ENCODE assay signal across 20 cellular contexts in genomic region chr1:72288886-72289285, GRCh38. TPM values are rescaled to one million over a fixed set of nuclear protein-coding genes. Genes with fewer than 3 reads are reported as not detected.
"Had no signal": no experiment of that assay in that cellular context is flagged by ENCODE, and none has a peak within 500 bp of the region (broad histone marks: within the 10 kb centered on the region; RNA-seq: fewer than 3 reads in every experiment).

No MANE protein-coding gene starts in this region.

- H3K4me3 ChIP-seq: cardiac muscle cell, esophagus squamous epithelium, heart right ventricle, pancreas, sigmoid colon, stomach, testis had no signal

- H3K36me3 Mint-ChIP-seq: activated naive CD8-positive, alpha-beta T cell; naive thymus-derived CD8-positive, alpha-beta T cell; stimulated activated effector memory CD8-positive, alpha-beta T cell treated with anti-CD3 and anti-CD28 coated beads, Interleukin-12 subunit alpha, Interleukin-12 subunit beta, amount 100 ng/mL, for 72 hours; type B pancreatic cell had no signal

- ATAC-seq: activated CD4-positive, alpha-beta T cell treated with anti-CD3 and anti-CD28 coated beads for 36 hours; effector memory CD8-positive, alpha-beta T cell; heart right ventricle; naive thymus-derived CD8-positive, alpha-beta T cell; pancreas; stimulated activated effector memory CD8-positive, alpha-beta T cell treated with anti-CD3 and anti-CD28 coated beads, Interleukin-12 subunit alpha, Interleukin-12 subunit beta, amount 100 ng/mL, for 72 hours had no signal

- H3K36me3 ChIP-seq: cardiac muscle cell, esophagus squamous epithelium, heart right ventricle, pancreas, sigmoid colon, stomach had no signal

- H3K9me3 ChIP-seq: esophagus squamous epithelium, pancreas, sigmoid colon, stomach, testis had no signal

- H3K27ac Mint-ChIP-seq: activated CD4-positive, alpha-beta T cell treated with anti-CD3 and anti-CD28 coated beads for 36 hours; activated naive CD8-positive, alpha-beta T cell; activated T-helper 1 cell treated with anti-CD3 and anti-CD28 coated beads, Interleukin-12 subunit alpha, Interleukin-12 subunit beta, Interleukin-2, Interleukin-4 antibody, amounts not matched to agents 30 ng/mL and 10 ng/mL and 1 ng/mL, durations not matched to agents 14 hours and 24 hours and 36 hours; effector memory CD8-positive, alpha-beta T cell; naive thymus-derived CD8-positive, alpha-beta T cell; stimulated activated effector memory CD8-positive, alpha-beta T cell treated with anti-CD3 and anti-CD28 coated beads, Interleukin-12 subunit alpha, Interleukin-12 subunit beta, amount 100 ng/mL, for 72 hours; type B pancreatic cell had no signal

- H3K4me1 Mint-ChIP-seq: activated CD4-positive, alpha-beta T cell treated with anti-CD3 and anti-CD28 coated beads for 36 hours; stimulated activated effector memory CD8-positive, alpha-beta T cell treated with anti-CD3 and anti-CD28 coated beads, Interleukin-12 subunit alpha, Interleukin-12 subunit beta, amount 100 ng/mL, for 72 hours had no signal

- H3K4me3 Mint-ChIP-seq: activated CD4-positive, alpha-beta T cell treated with anti-CD3 and anti-CD28 coated beads for 36 hours; activated naive CD8-positive, alpha-beta T cell; activated T-helper 1 cell treated with anti-CD3 and anti-CD28 coated beads, Interleukin-12 subunit alpha, Interleukin-12 subunit beta, Interleukin-2, Interleukin-4 antibody, amounts not matched to agents 30 ng/mL and 10 ng/mL and 1 ng/mL, durations not matched to agents 14 hours and 24 hours and 36 hours; effector memory CD8-positive, alpha-beta T cell; naive thymus-derived CD8-positive, alpha-beta T cell; stimulated activated effector memory CD8-positive, alpha-beta T cell treated with anti-CD3 and anti-CD28 coated beads, Interleukin-12 subunit alpha, Interleukin-12 subunit beta, amount 100 ng/mL, for 72 hours; type B pancreatic cell had no signal

- DNase-seq: activated CD4-positive, alpha-beta T cell treated with anti-CD3 and anti-CD28 coated beads for 36 hours; activated CD4-positive, alpha-beta T cell treated with anti-CD3 and anti-CD28 coated beads, Interleukin-2, amount 50 U/mL, for 48 hours; activated gamma-delta T cell treated with Interleukin-2 at 50 U/mL for 16 hours; activated T-cell treated with anti-CD3 and anti-CD28 coated beads for 4 hours; effector memory CD8-positive, alpha-beta T cell; esophagus squamous epithelium; heart right ventricle; kidney glomerular epithelial cell; mesenchymal stem cell; naive thymus-derived CD8-positive, alpha-beta T cell; pancreas; sigmoid colon; stimulated activated CD4-positive, alpha-beta T cell treated with anti-CD3 and anti-CD28 coated beads, Interleukin-4, amount 100 ng/mL, for 24 hours; stomach; testis had no signal

- H3K27me3 ChIP-seq: heart right ventricle, sigmoid colon, stomach, testis had no signal

- H3K9me3 Mint-ChIP-seq: activated T-helper 1 cell treated with anti-CD3 and anti-CD28 coated beads, Interleukin-12 subunit alpha, Interleukin-12 subunit beta, Interleukin-2, Interleukin-4 antibody, amounts not matched to agents 30 ng/mL and 10 ng/mL and 1 ng/mL, durations not matched to agents 14 hours and 24 hours and 36 hours; stimulated activated effector memory CD8-positive, alpha-beta T cell treated with anti-CD3 and anti-CD28 coated beads, Interleukin-12 subunit alpha, Interleukin-12 subunit beta, amount 100 ng/mL, for 72 hours; type B pancreatic cell had no signal

- H3K27me3 Mint-ChIP-seq: effector memory CD8-positive, alpha-beta T cell had no signal

- H3K27ac ChIP-seq: cardiac muscle cell, esophagus squamous epithelium, heart right ventricle, pancreas, sigmoid colon, stomach, testis had no signal

RNA-seq across cellular contexts. Expression of gene NEGR1, which starts 6.5 kb away (rescaled TPM):
- total RNA-seq: activated CD4-positive, alpha-beta T cell treated with anti-CD3 and anti-CD28 coated beads for 36 hours; activated T-helper 1 cell treated with anti-CD3 and anti-CD28 coated beads, Interleukin-12 subunit alpha, Interleukin-12 subunit beta, Interleukin-2, Interleukin-4 antibody, amounts not matched to agents 30 ng/mL and 10 ng/mL and 1 ng/mL, durations not matched to agents 14 hours and 24 hours and 36 hours; naive thymus-derived CD8-positive, alpha-beta T cell had no signal
